ENCODE assay signal across 1 cellular context in genomic region chr3:3179407-3180094, GRCh38.
TF ChIP-seq lines count a peak whose summit lies in the region.

CRBN (minus strand) TSS chr3:3179691; CDS start chr3:3179687, 4 bp downstream.

TF ChIP-seq in HepG2, 621 proteins besides CTCF, POLR2A, EP300 and RAD21 (continued from another document and continues in another):
- TF ChIP-seq AFF4 (CRISPR knock-in tag; IDR thresholded peaks at IDR 0.05): no peak; the same call in 1 of the 2 replicates
- TF ChIP-seq STAG1 (CRISPR knock-in tag; IDR thresholded peaks at IDR 0.05): peak; percentile 54
- TF ChIP-seq E2F5 (CRISPR knock-in tag; conservative IDR thresholded peaks at IDR 0.05): peak; percentile 49; the same call in 1 of the 2 replicates
- peak; percentile 75 for TF ChIP-seq NKX3-1 (CRISPR knock-in tag; IDR thresholded peaks at IDR 0.05)
- TF ChIP-seq TFDP2 (CRISPR knock-in tag; IDR thresholded peaks at IDR 0.05): peak; percentile 72; the same call in 1 of the 2 replicates
- TF ChIP-seq, protein P1, sequence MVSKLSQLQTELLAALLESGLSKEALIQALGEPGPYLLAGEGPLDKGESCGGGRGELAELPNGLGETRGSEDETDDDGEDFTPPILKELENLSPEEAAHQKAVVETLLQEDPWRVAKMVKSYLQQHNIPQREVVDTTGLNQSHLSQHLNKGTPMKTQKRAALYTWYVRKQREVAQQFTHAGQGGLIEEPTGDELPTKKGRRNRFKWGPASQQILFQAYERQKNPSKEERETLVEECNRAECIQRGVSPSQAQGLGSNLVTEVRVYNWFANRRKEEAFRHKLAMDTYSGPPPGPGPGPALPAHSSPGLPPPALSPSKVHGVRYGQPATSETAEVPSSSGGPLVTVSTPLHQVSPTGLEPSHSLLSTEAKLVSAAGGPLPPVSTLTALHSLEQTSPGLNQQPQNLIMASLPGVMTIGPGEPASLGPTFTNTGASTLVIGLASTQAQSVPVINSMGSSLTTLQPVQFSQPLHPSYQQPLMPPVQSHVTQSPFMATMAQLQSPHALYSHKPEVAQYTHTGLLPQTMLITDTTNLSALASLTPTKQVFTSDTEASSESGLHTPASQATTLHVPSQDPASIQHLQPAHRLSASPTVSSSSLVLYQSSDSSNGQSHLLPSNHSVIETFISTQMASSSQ (IDR thresholded peaks at IDR 0.05; ENCODE audit: low read depth): no peak
- TF ChIP-seq, protein P1 (CRISPR knock-in tag; IDR thresholded peaks at IDR 0.05; ENCODE audit: borderline replicate concordance): peak; percentile 85; the same call in 1 of the 2 replicates
- peak; percentile 74; the same call in 1 of the 2 replicates for TF ChIP-seq HES4 (CRISPR knock-in tag; IDR thresholded peaks at IDR 0.05; ENCODE audit: borderline replicate concordance)
- no peak for TF ChIP-seq ZNF367 (CRISPR knock-in tag; IDR thresholded peaks at IDR 0.05; ENCODE audit: borderline replicate concordance)
- TF ChIP-seq ZFP41 (CRISPR knock-in tag; IDR thresholded peaks at IDR 0.05; ENCODE audit: borderline replicate concordance): no peak
- peak; percentile 87; the same call in 1 of the 2 replicates for TF ChIP-seq ZNF724P (CRISPR knock-in tag; IDR thresholded peaks at IDR 0.05; ENCODE audit: borderline replicate concordance)
- peak; percentile 78; the same call in 1 of the 2 replicates for TF ChIP-seq E2F1 (CRISPR knock-in tag; IDR thresholded peaks at IDR 0.05)
- 0 out of 2 replicates have a peak, but pooled peaks have one; percentile 43 for TF ChIP-seq SIX4 (CRISPR knock-in tag; IDR thresholded peaks at IDR 0.05)
- peak; percentile 89 for TF ChIP-seq CBFB (CRISPR knock-in tag; IDR thresholded peaks at IDR 0.05)
- TF ChIP-seq SRSF1 (optimal IDR thresholded peaks at IDR 0.05; ENCODE audit: low read depth, low read length): peak; percentile 69
- peak; percentile 88 for TF ChIP-seq SMAD1 (CRISPR knock-in tag; IDR thresholded peaks at IDR 0.05; ENCODE audit: borderline replicate concordance, low read depth)
- 0 out of 2 replicates have a peak, but pooled peaks have one; percentile 45 for TF ChIP-seq CHCHD3 (CRISPR knock-in tag; IDR thresholded peaks at IDR 0.05)
- peak; percentile 56; the same call in 1 of the 2 replicates for TF ChIP-seq ZNF605 (CRISPR knock-in tag; IDR thresholded peaks at IDR 0.05)
- TF ChIP-seq ZSCAN29 (CRISPR knock-in tag; conservative IDR thresholded peaks at IDR 0.05): peak; percentile 58; the same call in 1 of the 2 replicates
- 0 out of 2 replicates have a peak, but pooled peaks have one; percentile 26 for TF ChIP-seq CREM (IDR thresholded peaks at IDR 0.05)
- TF ChIP-seq CREM (CRISPR knock-in tag; IDR thresholded peaks at IDR 0.05): no peak
- TF ChIP-seq MAZ (IDR thresholded peaks at IDR 0.05; ENCODE audit: borderline replicate concordance, low read depth, low read length): 0 out of 2 replicates have a peak, but pooled peaks have one; percentile 60
- TF ChIP-seq MAZ (CRISPR knock-in tag; IDR thresholded peaks at IDR 0.05; ENCODE audit: low read depth): peak; percentile 69
- TF ChIP-seq ZNF572 (CRISPR knock-in tag; IDR thresholded peaks at IDR 0.05): 0 out of 2 replicates have a peak, but pooled peaks have one; percentile 76
- peak; percentile 82 for TF ChIP-seq DR1 (CRISPR knock-in tag; IDR thresholded peaks at IDR 0.05)
- TF ChIP-seq PHF21A (CRISPR knock-in tag; IDR thresholded peaks at IDR 0.05): no peak
- TF ChIP-seq ZNF569 (CRISPR knock-in tag; IDR thresholded peaks at IDR 0.05; ENCODE audit: borderline replicate concordance): no peak; the same call in 1 of the 2 replicates
- peak; percentile 93 for TF ChIP-seq SMAD9 (CRISPR knock-in tag; IDR thresholded peaks at IDR 0.05)
- peak; percentile 95; the same call in 1 of the 2 replicates for TF ChIP-seq REPIN1 (CRISPR knock-in tag; IDR thresholded peaks at IDR 0.05; ENCODE audit: borderline replicate concordance, low read depth)
- TF ChIP-seq ZSCAN22 (CRISPR knock-in tag; IDR thresholded peaks at IDR 0.05): no peak
- TF ChIP-seq KMT2B (CRISPR knock-in tag; IDR thresholded peaks at IDR 0.05): peak; percentile 97; the same call in 1 of the 2 replicates
- peak; percentile 88 for TF ChIP-seq HBP1 (CRISPR knock-in tag; IDR thresholded peaks at IDR 0.05; ENCODE audit: low read depth)
- TF ChIP-seq, protein P2, sequence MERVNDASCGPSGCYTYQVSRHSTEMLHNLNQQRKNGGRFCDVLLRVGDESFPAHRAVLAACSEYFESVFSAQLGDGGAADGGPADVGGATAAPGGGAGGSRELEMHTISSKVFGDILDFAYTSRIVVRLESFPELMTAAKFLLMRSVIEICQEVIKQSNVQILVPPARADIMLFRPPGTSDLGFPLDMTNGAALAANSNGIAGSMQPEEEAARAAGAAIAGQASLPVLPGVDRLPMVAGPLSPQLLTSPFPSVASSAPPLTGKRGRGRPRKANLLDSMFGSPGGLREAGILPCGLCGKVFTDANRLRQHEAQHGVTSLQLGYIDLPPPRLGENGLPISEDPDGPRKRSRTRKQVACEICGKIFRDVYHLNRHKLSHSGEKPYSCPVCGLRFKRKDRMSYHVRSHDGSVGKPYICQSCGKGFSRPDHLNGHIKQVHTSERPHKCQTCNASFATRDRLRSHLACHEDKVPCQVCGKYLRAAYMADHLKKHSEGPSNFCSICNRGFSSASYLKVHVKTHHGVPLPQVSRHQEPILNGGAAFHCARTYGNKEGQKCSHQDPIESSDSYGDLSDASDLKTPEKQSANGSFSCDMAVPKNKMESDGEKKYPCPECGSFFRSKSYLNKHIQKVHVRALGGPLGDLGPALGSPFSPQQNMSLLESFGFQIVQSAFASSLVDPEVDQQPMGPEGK (CRISPR knock-in tag; IDR thresholded peaks at IDR 0.05): no peak
- TF ChIP-seq ZMYM2 (CRISPR knock-in tag; IDR thresholded peaks at IDR 0.05): no peak
- TF ChIP-seq NBN (conservative IDR thresholded peaks at IDR 0.05): no peak
- TF ChIP-seq ZNF362 (CRISPR knock-in tag; IDR thresholded peaks at IDR 0.05; ENCODE audit: borderline replicate concordance): peak; percentile 31; the same call in 1 of the 2 replicates
- TF ChIP-seq SP2 (CRISPR knock-in tag; IDR thresholded peaks at IDR 0.05): 0 out of 2 replicates have a peak, but pooled peaks have one; percentile 50
- peak; percentile 96; the same call in 1 of the 2 replicates for TF ChIP-seq NFKB2 (CRISPR knock-in tag; IDR thresholded peaks at IDR 0.05; ENCODE audit: borderline replicate concordance)
- TF ChIP-seq ZNF788 (CRISPR knock-in tag; IDR thresholded peaks at IDR 0.05; ENCODE audit: borderline replicate concordance): peak; percentile 96
- TF ChIP-seq REL (CRISPR knock-in tag; conservative IDR thresholded peaks at IDR 0.05): peak; percentile 69; the same call in 1 of the 2 replicates
- peak; percentile 42; the same call in 1 of the 2 replicates for TF ChIP-seq HCFC1 (IDR thresholded peaks at IDR 0.05; ENCODE audit: low read depth, low read length)
- TF ChIP-seq ZFP36L2 (CRISPR knock-in tag; IDR thresholded peaks at IDR 0.05): no peak
- TF ChIP-seq CENPT (CRISPR knock-in tag; IDR thresholded peaks at IDR 0.05; ENCODE audit: low read depth): no peak
- no peak for TF ChIP-seq ZNF20 (CRISPR knock-in tag; IDR thresholded peaks at IDR 0.05)
- TF ChIP-seq, protein P3, sequence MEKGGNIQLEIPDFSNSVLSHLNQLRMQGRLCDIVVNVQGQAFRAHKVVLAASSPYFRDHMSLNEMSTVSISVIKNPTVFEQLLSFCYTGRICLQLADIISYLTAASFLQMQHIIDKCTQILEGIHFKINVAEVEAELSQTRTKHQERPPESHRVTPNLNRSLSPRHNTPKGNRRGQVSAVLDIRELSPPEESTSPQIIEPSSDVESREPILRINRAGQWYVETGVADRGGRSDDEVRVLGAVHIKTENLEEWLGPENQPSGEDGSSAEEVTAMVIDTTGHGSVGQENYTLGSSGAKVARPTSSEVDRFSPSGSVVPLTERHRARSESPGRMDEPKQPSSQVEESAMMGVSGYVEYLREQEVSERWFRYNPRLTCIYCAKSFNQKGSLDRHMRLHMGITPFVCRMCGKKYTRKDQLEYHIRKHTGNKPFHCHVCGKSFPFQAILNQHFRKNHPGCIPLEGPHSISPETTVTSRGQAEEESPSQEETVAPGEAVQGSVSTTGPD (CRISPR knock-in tag; IDR thresholded peaks at IDR 0.05): no peak
- TF ChIP-seq JDP2 (CRISPR knock-in tag; IDR thresholded peaks at IDR 0.05; ENCODE audit: borderline replicate concordance): no peak
